Comparison of ENCODE assay signal across 1 cellular context in genomic region chr3:10594915-10595314, GRCh38.
A peak's percentile ranks its signal among the peaks of the same experiment; 100 is the strongest.
TF ChIP-seq lines count a peak whose summit lies in the region.

No MANE protein-coding gene starts in this region.

TF ChIP-seq in K562, 482 proteins besides CTCF, POLR2A, EP300 and RAD21 (continued from another document and continues in another):
- peak; percentile 98 for TF ChIP-seq REST (CRISPR knock-in tag; IDR thresholded peaks at IDR 0.05; ENCODE audit: low read depth)
- no peak for TF ChIP-seq EGR1 (conservative IDR thresholded peaks at IDR 0.05)
- TF ChIP-seq ZNF395 (CRISPR knock-in tag; IDR thresholded peaks at IDR 0.05), result no peak; the same call in 1 of the 2 replicates
- no peak for TF ChIP-seq MYNN (IDR thresholded peaks at IDR 0.05)
- TF ChIP-seq MYNN (CRISPR knock-in tag; IDR thresholded peaks at IDR 0.05), result no peak
- TF ChIP-seq WHSC1 (IDR thresholded peaks at IDR 0.05; ENCODE audit: low read length), result no peak
- TF ChIP-seq, protein P1, sequence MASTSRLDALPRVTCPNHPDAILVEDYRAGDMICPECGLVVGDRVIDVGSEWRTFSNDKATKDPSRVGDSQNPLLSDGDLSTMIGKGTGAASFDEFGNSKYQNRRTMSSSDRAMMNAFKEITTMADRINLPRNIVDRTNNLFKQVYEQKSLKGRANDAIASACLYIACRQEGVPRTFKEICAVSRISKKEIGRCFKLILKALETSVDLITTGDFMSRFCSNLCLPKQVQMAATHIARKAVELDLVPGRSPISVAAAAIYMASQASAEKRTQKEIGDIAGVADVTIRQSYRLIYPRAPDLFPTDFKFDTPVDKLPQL (IDR thresholded peaks at IDR 0.05; ENCODE audit: extremely low read depth, insufficient read length), result no peak
- TF ChIP-seq HNRNPK (IDR thresholded peaks at IDR 0.05; ENCODE audit: low read depth, low read length, poor library complexity, severe bottlenecking), result no peak
- TF ChIP-seq, protein P2, sequence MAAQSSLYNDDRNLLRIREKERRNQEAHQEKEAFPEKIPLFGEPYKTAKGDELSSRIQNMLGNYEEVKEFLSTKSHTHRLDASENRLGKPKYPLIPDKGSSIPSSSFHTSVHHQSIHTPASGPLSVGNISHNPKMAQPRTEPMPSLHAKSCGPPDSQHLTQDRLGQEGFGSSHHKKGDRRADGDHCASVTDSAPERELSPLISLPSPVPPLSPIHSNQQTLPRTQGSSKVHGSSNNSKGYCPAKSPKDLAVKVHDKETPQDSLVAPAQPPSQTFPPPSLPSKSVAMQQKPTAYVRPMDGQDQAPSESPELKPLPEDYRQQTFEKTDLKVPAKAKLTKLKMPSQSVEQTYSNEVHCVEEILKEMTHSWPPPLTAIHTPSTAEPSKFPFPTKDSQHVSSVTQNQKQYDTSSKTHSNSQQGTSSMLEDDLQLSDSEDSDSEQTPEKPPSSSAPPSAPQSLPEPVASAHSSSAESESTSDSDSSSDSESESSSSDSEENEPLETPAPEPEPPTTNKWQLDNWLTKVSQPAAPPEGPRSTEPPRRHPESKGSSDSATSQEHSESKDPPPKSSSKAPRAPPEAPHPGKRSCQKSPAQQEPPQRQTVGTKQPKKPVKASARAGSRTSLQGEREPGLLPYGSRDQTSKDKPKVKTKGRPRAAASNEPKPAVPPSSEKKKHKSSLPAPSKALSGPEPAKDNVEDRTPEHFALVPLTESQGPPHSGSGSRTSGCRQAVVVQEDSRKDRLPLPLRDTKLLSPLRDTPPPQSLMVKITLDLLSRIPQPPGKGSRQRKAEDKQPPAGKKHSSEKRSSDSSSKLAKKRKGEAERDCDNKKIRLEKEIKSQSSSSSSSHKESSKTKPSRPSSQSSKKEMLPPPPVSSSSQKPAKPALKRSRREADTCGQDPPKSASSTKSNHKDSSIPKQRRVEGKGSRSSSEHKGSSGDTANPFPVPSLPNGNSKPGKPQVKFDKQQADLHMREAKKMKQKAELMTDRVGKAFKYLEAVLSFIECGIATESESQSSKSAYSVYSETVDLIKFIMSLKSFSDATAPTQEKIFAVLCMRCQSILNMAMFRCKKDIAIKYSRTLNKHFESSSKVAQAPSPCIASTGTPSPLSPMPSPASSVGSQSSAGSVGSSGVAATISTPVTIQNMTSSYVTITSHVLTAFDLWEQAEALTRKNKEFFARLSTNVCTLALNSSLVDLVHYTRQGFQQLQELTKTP (IDR thresholded peaks at IDR 0.05; ENCODE audit: low read depth in 1 of 2, partially characterized antibody in 2 of 2), result peak in 1 of 2 experiments; percentile 97
- no peak for TF ChIP-seq ZNF316 (IDR thresholded peaks at IDR 0.05)
- TF ChIP-seq, protein P3, sequence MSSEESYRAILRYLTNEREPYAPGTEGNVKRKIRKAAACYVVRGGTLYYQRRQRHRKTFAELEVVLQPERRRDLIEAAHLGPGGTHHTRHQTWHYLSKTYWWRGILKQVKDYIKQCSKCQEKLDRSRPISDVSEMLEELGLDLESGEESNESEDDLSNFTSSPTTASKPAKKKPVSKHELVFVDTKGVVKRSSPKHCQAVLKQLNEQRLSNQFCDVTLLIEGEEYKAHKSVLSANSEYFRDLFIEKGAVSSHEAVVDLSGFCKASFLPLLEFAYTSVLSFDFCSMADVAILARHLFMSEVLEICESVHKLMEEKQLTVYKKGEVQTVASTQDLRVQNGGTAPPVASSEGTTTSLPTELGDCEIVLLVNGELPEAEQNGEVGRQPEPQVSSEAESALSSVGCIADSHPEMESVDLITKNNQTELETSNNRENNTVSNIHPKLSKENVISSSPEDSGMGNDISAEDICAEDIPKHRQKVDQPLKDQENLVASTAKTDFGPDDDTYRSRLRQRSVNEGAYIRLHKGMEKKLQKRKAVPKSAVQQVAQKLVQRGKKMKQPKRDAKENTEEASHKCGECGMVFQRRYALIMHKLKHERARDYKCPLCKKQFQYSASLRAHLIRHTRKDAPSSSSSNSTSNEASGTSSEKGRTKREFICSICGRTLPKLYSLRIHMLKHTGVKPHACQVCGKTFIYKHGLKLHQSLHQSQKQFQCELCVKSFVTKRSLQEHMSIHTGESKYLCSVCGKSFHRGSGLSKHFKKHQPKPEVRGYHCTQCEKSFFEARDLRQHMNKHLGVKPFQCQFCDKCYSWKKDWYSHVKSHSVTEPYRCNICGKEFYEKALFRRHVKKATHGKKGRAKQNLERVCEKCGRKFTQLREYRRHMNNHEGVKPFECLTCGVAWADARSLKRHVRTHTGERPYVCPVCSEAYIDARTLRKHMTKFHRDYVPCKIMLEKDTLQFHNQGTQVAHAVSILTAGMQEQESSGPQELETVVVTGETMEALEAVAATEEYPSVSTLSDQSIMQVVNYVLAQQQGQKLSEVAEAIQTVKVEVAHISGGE (CRISPR knock-in tag; IDR thresholded peaks at IDR 0.05), result no peak
- TF ChIP-seq, protein P4, sequence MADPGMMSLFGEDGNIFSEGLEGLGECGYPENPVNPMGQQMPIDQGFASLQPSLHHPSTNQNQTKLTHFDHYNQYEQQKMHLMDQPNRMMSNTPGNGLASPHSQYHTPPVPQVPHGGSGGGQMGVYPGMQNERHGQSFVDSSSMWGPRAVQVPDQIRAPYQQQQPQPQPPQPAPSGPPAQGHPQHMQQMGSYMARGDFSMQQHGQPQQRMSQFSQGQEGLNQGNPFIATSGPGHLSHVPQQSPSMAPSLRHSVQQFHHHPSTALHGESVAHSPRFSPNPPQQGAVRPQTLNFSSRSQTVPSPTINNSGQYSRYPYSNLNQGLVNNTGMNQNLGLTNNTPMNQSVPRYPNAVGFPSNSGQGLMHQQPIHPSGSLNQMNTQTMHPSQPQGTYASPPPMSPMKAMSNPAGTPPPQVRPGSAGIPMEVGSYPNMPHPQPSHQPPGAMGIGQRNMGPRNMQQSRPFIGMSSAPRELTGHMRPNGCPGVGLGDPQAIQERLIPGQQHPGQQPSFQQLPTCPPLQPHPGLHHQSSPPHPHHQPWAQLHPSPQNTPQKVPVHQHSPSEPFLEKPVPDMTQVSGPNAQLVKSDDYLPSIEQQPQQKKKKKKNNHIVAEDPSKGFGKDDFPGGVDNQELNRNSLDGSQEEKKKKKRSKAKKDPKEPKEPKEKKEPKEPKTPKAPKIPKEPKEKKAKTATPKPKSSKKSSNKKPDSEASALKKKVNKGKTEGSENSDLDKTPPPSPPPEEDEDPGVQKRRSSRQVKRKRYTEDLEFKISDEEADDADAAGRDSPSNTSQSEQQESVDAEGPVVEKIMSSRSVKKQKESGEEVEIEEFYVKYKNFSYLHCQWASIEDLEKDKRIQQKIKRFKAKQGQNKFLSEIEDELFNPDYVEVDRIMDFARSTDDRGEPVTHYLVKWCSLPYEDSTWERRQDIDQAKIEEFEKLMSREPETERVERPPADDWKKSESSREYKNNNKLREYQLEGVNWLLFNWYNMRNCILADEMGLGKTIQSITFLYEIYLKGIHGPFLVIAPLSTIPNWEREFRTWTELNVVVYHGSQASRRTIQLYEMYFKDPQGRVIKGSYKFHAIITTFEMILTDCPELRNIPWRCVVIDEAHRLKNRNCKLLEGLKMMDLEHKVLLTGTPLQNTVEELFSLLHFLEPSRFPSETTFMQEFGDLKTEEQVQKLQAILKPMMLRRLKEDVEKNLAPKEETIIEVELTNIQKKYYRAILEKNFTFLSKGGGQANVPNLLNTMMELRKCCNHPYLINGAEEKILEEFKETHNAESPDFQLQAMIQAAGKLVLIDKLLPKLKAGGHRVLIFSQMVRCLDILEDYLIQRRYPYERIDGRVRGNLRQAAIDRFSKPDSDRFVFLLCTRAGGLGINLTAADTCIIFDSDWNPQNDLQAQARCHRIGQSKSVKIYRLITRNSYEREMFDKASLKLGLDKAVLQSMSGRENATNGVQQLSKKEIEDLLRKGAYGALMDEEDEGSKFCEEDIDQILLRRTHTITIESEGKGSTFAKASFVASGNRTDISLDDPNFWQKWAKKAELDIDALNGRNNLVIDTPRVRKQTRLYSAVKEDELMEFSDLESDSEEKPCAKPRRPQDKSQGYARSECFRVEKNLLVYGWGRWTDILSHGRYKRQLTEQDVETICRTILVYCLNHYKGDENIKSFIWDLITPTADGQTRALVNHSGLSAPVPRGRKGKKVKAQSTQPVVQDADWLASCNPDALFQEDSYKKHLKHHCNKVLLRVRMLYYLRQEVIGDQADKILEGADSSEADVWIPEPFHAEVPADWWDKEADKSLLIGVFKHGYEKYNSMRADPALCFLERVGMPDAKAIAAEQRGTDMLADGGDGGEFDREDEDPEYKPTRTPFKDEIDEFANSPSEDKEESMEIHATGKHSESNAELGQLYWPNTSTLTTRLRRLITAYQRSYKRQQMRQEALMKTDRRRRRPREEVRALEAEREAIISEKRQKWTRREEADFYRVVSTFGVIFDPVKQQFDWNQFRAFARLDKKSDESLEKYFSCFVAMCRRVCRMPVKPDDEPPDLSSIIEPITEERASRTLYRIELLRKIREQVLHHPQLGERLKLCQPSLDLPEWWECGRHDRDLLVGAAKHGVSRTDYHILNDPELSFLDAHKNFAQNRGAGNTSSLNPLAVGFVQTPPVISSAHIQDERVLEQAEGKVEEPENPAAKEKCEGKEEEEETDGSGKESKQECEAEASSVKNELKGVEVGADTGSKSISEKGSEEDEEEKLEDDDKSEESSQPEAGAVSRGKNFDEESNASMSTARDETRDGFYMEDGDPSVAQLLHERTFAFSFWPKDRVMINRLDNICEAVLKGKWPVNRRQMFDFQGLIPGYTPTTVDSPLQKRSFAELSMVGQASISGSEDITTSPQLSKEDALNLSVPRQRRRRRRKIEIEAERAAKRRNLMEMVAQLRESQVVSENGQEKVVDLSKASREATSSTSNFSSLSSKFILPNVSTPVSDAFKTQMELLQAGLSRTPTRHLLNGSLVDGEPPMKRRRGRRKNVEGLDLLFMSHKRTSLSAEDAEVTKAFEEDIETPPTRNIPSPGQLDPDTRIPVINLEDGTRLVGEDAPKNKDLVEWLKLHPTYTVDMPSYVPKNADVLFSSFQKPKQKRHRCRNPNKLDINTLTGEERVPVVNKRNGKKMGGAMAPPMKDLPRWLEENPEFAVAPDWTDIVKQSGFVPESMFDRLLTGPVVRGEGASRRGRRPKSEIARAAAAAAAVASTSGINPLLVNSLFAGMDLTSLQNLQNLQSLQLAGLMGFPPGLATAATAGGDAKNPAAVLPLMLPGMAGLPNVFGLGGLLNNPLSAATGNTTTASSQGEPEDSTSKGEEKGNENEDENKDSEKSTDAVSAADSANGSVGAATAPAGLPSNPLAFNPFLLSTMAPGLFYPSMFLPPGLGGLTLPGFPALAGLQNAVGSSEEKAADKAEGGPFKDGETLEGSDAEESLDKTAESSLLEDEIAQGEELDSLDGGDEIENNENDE (IDR thresholded peaks at IDR 0.05; ENCODE audit: low read depth, low read length), result no peak
- no peak for TF ChIP-seq CBX1 (IDR thresholded peaks at IDR 0.05; ENCODE audit: low read depth)
- no peak for TF ChIP-seq ZNF175 (CRISPR knock-in tag; IDR thresholded peaks at IDR 0.05; ENCODE audit: low read depth)
- TF ChIP-seq SRSF9 (IDR thresholded peaks at IDR 0.05; ENCODE audit: borderline replicate concordance, low read depth, low read length), result no peak
- no peak for TF ChIP-seq PRDM10 (IDR thresholded peaks at IDR 0.05; ENCODE audit: partially characterized antibody)
